Comparison of ENCODE assay signal across 17 cellular contexts in the genomic region with DNA sequence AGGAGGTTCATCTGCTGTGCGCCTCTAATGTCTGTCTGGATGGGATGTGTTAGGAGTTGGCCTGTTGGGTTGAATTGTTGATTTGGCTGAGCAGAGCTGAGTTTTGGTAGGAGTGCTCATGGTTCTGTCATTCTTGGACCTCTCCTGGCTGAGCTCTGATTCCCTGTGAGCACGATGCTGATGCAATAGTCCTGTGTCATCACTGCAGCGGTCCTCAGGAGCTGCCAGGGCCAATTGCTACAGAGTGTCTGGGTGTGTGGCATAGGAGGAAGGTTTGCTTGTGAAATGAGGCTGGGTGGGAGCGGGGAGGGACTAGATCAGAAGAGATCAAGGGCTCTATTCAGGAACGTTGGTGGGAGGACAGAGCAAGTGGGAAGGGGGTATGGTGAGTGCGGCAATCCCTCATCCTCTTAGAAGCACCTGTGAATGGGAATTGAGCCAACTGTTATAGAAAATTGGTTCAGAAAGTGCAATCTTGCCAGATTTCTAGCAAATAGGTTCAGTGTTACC.
"Had no signal": no experiment of that assay in that cellular context is flagged by ENCODE, and none has a peak within 500 bp of the region (broad histone marks: within the 10 kb centered on the region; RNA-seq: fewer than 3 reads in every experiment).

No MANE protein-coding gene starts in this region.

- H3K9me3 ChIP-seq: thyroid gland, vagina had no signal

- H3K4me1 Mint-ChIP-seq: activated CD4-positive, alpha-beta T cell treated with anti-CD3 and anti-CD28 coated beads, Interleukin-2, amount 10 ng/mL, durations not matched to agents 7 days and 5 days; activated naive CD8-positive, alpha-beta T cell treated with anti-CD3 and anti-CD28 coated beads, Interleukin-2, amount 10 ng/mL, durations not matched to agents 7 days and 5 days; brain; natural killer cell; stimulated activated naive B cell treated with anti-CD40 and anti-IgM and Interleukin-4, amounts not matched to agents 10 μg/mL and 1 μg/mL and 100 μg/mL, for 72 hours had no signal

- DNase-seq: activated B cell treated with CpG ODN at 0.5 μM for 24 hours; activated CD4-positive, alpha-beta T cell treated with anti-CD3 and anti-CD28 coated beads, Interleukin-2, amount 10 ng/mL, durations not matched to agents 7 days and 5 days; activated naive CD4-positive, alpha-beta T cell; activated naive CD8-positive, alpha-beta T cell treated with anti-CD3 and anti-CD28 coated beads, Interleukin-2, amount 10 ng/mL, durations not matched to agents 7 days and 5 days; activated T-cell treated with anti-CD3 and anti-CD28 coated beads for 4 hours; dermis blood vessel endothelial cell; effector memory CD8-positive, alpha-beta T cell; mesenchymal stem cell; natural killer cell; posterior cingulate gyrus; stimulated activated CD4-positive, alpha-beta T cell treated with anti-CD3 and anti-CD28 coated beads, Interleukin-4, amount 100 ng/mL, for 1 hour; stimulated activated naive B cell treated with anti-CD40 and anti-IgM and Interleukin-4, amounts not matched to agents 10 μg/mL and 1 μg/mL and 100 μg/mL, for 72 hours; thyroid gland had no signal

- H3K27ac ChIP-seq: hepatocyte, left lung, thyroid gland, vagina had no signal

- H3K27ac Mint-ChIP-seq: activated B cell treated with CpG ODN at 0.5 μM for 24 hours; activated CD4-positive, alpha-beta T cell treated with anti-CD3 and anti-CD28 coated beads, Interleukin-2, amount 10 ng/mL, durations not matched to agents 7 days and 5 days; activated naive CD8-positive, alpha-beta T cell treated with anti-CD3 and anti-CD28 coated beads, Interleukin-2, amount 10 ng/mL, durations not matched to agents 7 days and 5 days; effector memory CD8-positive, alpha-beta T cell; natural killer cell; stimulated activated naive B cell treated with anti-CD40 and anti-IgM and Interleukin-4, amounts not matched to agents 10 μg/mL and 1 μg/mL and 100 μg/mL, for 72 hours had no signal

- H3K4me1 ChIP-seq: left lung, thyroid gland, vagina had no signal

- H3K4me2 ChIP-seq: hepatocyte had no signal

- H3K27me3 ChIP-seq: hepatocyte, left lung, thyroid gland, vagina had no signal

- H3K4me3 ChIP-seq: hepatocyte, left lung, thyroid gland, vagina had no signal

- H3K27me3 Mint-ChIP-seq: activated B cell treated with CpG ODN at 0.5 μM for 24 hours; effector memory CD8-positive, alpha-beta T cell; stimulated activated naive B cell treated with anti-CD40 and anti-IgM and Interleukin-4, amounts not matched to agents 10 μg/mL and 1 μg/mL and 100 μg/mL, for 72 hours had no signal

- H2AFZ ChIP-seq: hepatocyte had no signal

- H3K79me2 ChIP-seq: hepatocyte had no signal

- H3K4me3 Mint-ChIP-seq: activated B cell treated with CpG ODN at 0.5 μM for 24 hours; activated CD4-positive, alpha-beta T cell treated with anti-CD3 and anti-CD28 coated beads, Interleukin-2, amount 10 ng/mL, durations not matched to agents 7 days and 5 days; activated naive CD8-positive, alpha-beta T cell treated with anti-CD3 and anti-CD28 coated beads, Interleukin-2, amount 10 ng/mL, durations not matched to agents 7 days and 5 days; brain; effector memory CD8-positive, alpha-beta T cell; natural killer cell; stimulated activated naive B cell treated with anti-CD40 and anti-IgM and Interleukin-4, amounts not matched to agents 10 μg/mL and 1 μg/mL and 100 μg/mL, for 72 hours had no signal

- ATAC-seq: effector memory CD8-positive, alpha-beta T cell; left lung; stimulated activated naive B cell treated with anti-CD40 and anti-IgM and Interleukin-4, amounts not matched to agents 10 μg/mL and 1 μg/mL and 100 μg/mL, for 72 hours had no signal
